10 cellular contexts compared by ENCODE assay signal in genomic region chr7:130708001-130708400, GRCh38. TPM values are rescaled to one million over a fixed set of nuclear protein-coding genes. Genes with fewer than 3 reads are reported as not detected.
"Had no signal": no experiment of that assay in that cellular context is flagged by ENCODE, and none has a peak within 500 bp of the region (broad histone marks: within the 10 kb centered on the region; RNA-seq: fewer than 3 reads in every experiment).

No MANE protein-coding gene starts in this region.

- H3K9me3 ChIP-seq: HAP-1 had no signal

- H3K4me1 ChIP-seq: HAP-1 had no signal

- H3K4me2 ChIP-seq: GM23338 had no signal

- H2AFZ ChIP-seq: GM23248, GM23338 had no signal

- H3K9ac ChIP-seq: GM23248 had no signal

- H3K4me3 ChIP-seq: GM23248, GM23338, HAP-1 had no signal

- H3K36me3 ChIP-seq: HAP-1 had no signal

- DNase-seq: GM23248, GOT3, H7, H9, HCEC 1CT, HFFc6 had no signal

- H3K27ac ChIP-seq: GM23248 had no signal

RNA-seq across cellular contexts. Expression of gene TSGA13, which starts 21.7 kb away (rescaled TPM):
- total RNA-seq: GM23248, GM23338, H1, H4, H7, H9, HFFc6 had no signal
- polyA plus RNA-seq: GM23248, GM23338, H1 had no signal

RNA-seq across cellular contexts. Expression of gene KLF14, which starts 26.0 kb away (rescaled TPM):
- total RNA-seq: GM23338, H1, H9, HFFc6 had no signal
- polyA plus RNA-seq: GM23338 had no signal
